ENCODE assay signal across 9 cellular contexts in the genomic region with DNA sequence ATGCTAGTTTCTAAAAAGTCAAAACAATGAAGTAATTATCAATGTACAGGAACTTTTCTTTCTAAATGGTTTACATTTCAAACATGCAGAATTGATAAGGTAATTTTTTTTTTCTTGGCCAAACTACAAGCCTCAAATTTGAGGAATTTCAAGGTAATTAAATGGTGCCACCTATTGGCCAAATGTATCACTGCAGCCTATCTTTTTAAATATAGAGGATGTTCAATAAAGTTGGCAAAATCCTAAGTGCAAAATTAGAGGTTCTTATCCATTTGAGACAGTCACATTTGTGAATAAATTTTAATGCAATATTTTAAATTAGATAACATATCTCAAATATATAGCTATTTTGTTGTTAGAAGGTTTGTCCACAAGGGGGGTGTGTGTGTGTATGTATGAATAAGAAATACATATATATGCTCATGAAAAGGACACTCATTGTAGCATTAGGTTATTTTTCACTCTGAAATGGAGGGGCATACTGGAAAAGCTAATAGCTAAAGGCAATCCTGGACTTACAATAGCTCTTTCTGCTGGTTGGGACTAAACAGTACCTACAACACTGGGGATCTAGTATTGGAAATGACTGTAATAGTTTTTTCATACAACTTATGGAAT. TPM values are rescaled to one million over a fixed set of nuclear protein-coding genes. Genes with fewer than 3 reads are reported as not detected.
DNase-seq lines count a peak whose midpoint lies in the region; ATAC-seq and TF ChIP-seq lines count a peak whose summit lies in the region.
"Had no signal": no experiment of that assay in that cellular context is flagged by ENCODE, and none has a peak within 500 bp of the region (broad histone marks: within the 10 kb centered on the region; RNA-seq: fewer than 3 reads in every experiment).

No MANE protein-coding gene starts in this region.

- intact Hi-C loops in CD8-positive, alpha-beta T cell (cut with DNase I, micrococcal nuclease) = loop anchor here (1.0 to 5.0 kb wide), 4 partner anchors 474 to 1625 kb away; no protein-coding TSS in a partner anchor

- no peak overlapping the region for H3K4me3 Mint-ChIP-seq in CD8-positive, alpha-beta T cell
- H3K4me3 Mint-ChIP-seq in mesothelial cell of epicardium = no peak overlapping the region
- H3K4me3 Mint-ChIP-seq in stimulated activated naive B cell treated with anti-CD40 and anti-IgM and Interleukin-4, amounts not matched to agents 10 μg/mL and 1 μg/mL and 100 μg/mL, for 72 hours = no peak overlapping the region
- H3K4me3 Mint-ChIP-seq: T-helper 1 cell treated with Interleukin-12 subunit alpha and Interleukin-12 subunit beta and Interleukin-4 antibody, amounts not matched to agents 30 μg/mL and 1 μg/mL, for 36 hours had no signal

- no peaks in the 10 kb centered on the region for H3K27me3 ChIP-seq in CD8-positive, alpha-beta T cell (ENCODE audit: insufficient read depth, low read length)

- H3K36me3 Mint-ChIP-seq in CD8-positive, alpha-beta T cell = peaks cover 10% of the 10 kb centered on the region
- no peaks in the 10 kb centered on the region for H3K36me3 Mint-ChIP-seq in mesothelial cell of epicardium
- peaks cover 6% of the 10 kb centered on the region in 2 donors for H3K36me3 Mint-ChIP-seq in stimulated activated naive B cell treated with anti-CD40 and anti-IgM and Interleukin-4, amounts not matched to agents 10 μg/mL and 1 μg/mL and 100 μg/mL, for 72 hours

- no peaks in the 10 kb centered on the region for H3K9me3 Mint-ChIP-seq in CD8-positive, alpha-beta T cell
- H3K9me3 Mint-ChIP-seq in mesothelial cell of epicardium = no peaks in the 10 kb centered on the region
- H3K9me3 Mint-ChIP-seq in stimulated activated naive B cell treated with anti-CD40 and anti-IgM and Interleukin-4, amounts not matched to agents 10 μg/mL and 1 μg/mL and 100 μg/mL, for 72 hours = no peaks in the 10 kb centered on the region
- H3K9me3 Mint-ChIP-seq: T-helper 1 cell treated with Interleukin-12 subunit alpha and Interleukin-12 subunit beta and Interleukin-4 antibody, amounts not matched to agents 30 μg/mL and 1 μg/mL, for 36 hours had no signal

- no peak overlapping the region for H3K4me3 ChIP-seq in CD8-positive, alpha-beta T cell (ENCODE audit: low read depth, low read length)
- H3K4me3 ChIP-seq in choroid plexus epithelial cell (ENCODE audit: low read depth, low read length) = no peak overlapping the region

- DNase-seq in CD8-positive, alpha-beta T cell = peak in 1 of 7 experiments; percentile 43
- DNase-seq in NCI-H460 (ENCODE audit: extremely low read depth, low read depth) = peak; percentile 25
- peak; percentile 52 for DNase-seq in choroid plexus epithelial cell (ENCODE audit: low read depth)
- DNase-seq in mesothelial cell of epicardium (ENCODE audit: low spot score in 2 of 2, unreplicated experiment in 2 of 2) = no peak
- DNase-seq in stimulated activated naive B cell treated with anti-CD40 and anti-IgM and Interleukin-4, amounts not matched to agents 10 μg/mL and 1 μg/mL and 100 μg/mL, for 72 hours = no peak

- peak; percentile 99 for TF ChIP-seq CTCF in CD8-positive, alpha-beta T cell (IDR thresholded peaks at IDR 0.05)
- TF ChIP-seq CTCF in choroid plexus epithelial cell (conservative IDR thresholded peaks at IDR 0.05; ENCODE audit: low read depth, low read length) (peak; percentile 69), mesothelial cell of epicardium (IDR thresholded peaks at IDR 0.05; ENCODE audit: unreplicated experiment) (peak; percentile 98)

- CTCF ChIA-PET in CD8-positive, alpha-beta T cell (lab: Charles Lee) = interaction anchor here (0.7 to 2.6 kb wide), 16 partner anchors 8 to 1010 kb away, joined by 3 to 54 read pairs (median 4); partner anchors contain the start of gene MMADHC

- peak; percentile 54 for ATAC-seq in CD8-positive, alpha-beta T cell
- ATAC-seq in GM18868 (IDR thresholded peaks at IDR 0.05; ENCODE audit: unreplicated experiment) (peak; percentile 20), GM19035 (IDR thresholded peaks at IDR 0.05; ENCODE audit: unreplicated experiment) (no peak), GM21529 (IDR thresholded peaks at IDR 0.05; ENCODE audit: unreplicated experiment) (no peak)
- no peak for ATAC-seq in stimulated activated naive B cell treated with anti-CD40 and anti-IgM and Interleukin-4, amounts not matched to agents 10 μg/mL and 1 μg/mL and 100 μg/mL, for 72 hours (replicated peaks)

- no peak overlapping the region for H3K27ac Mint-ChIP-seq in CD8-positive, alpha-beta T cell
- H3K27ac Mint-ChIP-seq in mesothelial cell of epicardium = no peak overlapping the region
- no peak overlapping the region for H3K27ac Mint-ChIP-seq in stimulated activated naive B cell treated with anti-CD40 and anti-IgM and Interleukin-4, amounts not matched to agents 10 μg/mL and 1 μg/mL and 100 μg/mL, for 72 hours
- H3K27ac Mint-ChIP-seq: T-helper 1 cell treated with Interleukin-12 subunit alpha and Interleukin-12 subunit beta and Interleukin-4 antibody, amounts not matched to agents 30 μg/mL and 1 μg/mL, for 36 hours had no signal

- peaks cover 2% of the 10 kb centered on the region for H3K27me3 Mint-ChIP-seq in CD8-positive, alpha-beta T cell (ENCODE audit: low read depth)
- no peaks in the 10 kb centered on the region for H3K27me3 Mint-ChIP-seq in mesothelial cell of epicardium (ENCODE audit: low read depth)
- peaks cover 0 to 6% of the 10 kb centered on the region in 2 donors for H3K27me3 Mint-ChIP-seq in stimulated activated naive B cell treated with anti-CD40 and anti-IgM and Interleukin-4, amounts not matched to agents 10 μg/mL and 1 μg/mL and 100 μg/mL, for 72 hours

- no peaks in the 10 kb centered on the region for H3K36me3 ChIP-seq in CD8-positive, alpha-beta T cell (ENCODE audit: insufficient read depth, low read length)

- H3K4me1 Mint-ChIP-seq in CD8-positive, alpha-beta T cell (ENCODE audit: low read depth) = peaks cover 4% of the 10 kb centered on the region
- H3K4me1 Mint-ChIP-seq in mesothelial cell of epicardium = peaks cover 23% of the 10 kb centered on the region
- H3K4me1 Mint-ChIP-seq in stimulated activated naive B cell treated with anti-CD40 and anti-IgM and Interleukin-4, amounts not matched to agents 10 μg/mL and 1 μg/mL and 100 μg/mL, for 72 hours = no peaks in the 10 kb centered on the region

- H3K4me1 ChIP-seq in CD8-positive, alpha-beta T cell (ENCODE audit: insufficient read depth, low read length) = no peaks in the 10 kb centered on the region

- H3K9me3 ChIP-seq in CD8-positive, alpha-beta T cell (ENCODE audit: low read length) = no peaks in the 10 kb centered on the region

- POLR2A ChIA-PET in CD8-positive, alpha-beta T cell (lab: Charles Lee) = no interaction called here

- no peak overlapping the region for H3K27ac ChIP-seq in CD8-positive, alpha-beta T cell (ENCODE audit: low read depth, low read length)

RNA-seq across cellular contexts. Expression of gene MMADHC, which starts 26.2 kb away (rescaled TPM):
- total RNA-seq in CD8-positive, alpha-beta T cell = 10 to 100 TPM; 74.1 to 84.7 TPM
- 236 and 238 TPM in 2 replicates for total RNA-seq in NCI-H460 (2014; rRNA removed; shearing (Covaris generic))
- polyA plus RNA-seq in NCI-H460 (2014; cell fraction: nucleus; rRNA removed) = 102 and 127 TPM in 2 replicates
- total RNA-seq in mesothelial cell of epicardium = 92.8 to 99.6 TPM (median 99.5 TPM) in 3 replicates

Comparison
In these comparisons a context has a peak if more than half of its experiments do, and no peak if none do; other contexts are left out.
1. ATAC-seq: peak in CD8-positive, alpha-beta T cell (single experiment) and GM18868 (single experiment); none in stimulated activated naive B cell treated with anti-CD40 and anti-IgM and Interleukin-4, amounts not matched to agents 10 μg/mL and 1 μg/mL and 100 μg/mL, for 72 hours (0 of 2), GM19035 (single experiment) and GM21529 (single experiment).
2. DNase-seq: peak in NCI-H460 (single experiment) and choroid plexus epithelial cell (single experiment); none in mesothelial cell of epicardium (0 of 2) and stimulated activated naive B cell treated with anti-CD40 and anti-IgM and Interleukin-4, amounts not matched to agents 10 μg/mL and 1 μg/mL and 100 μg/mL, for 72 hours (single experiment).
3. Peak in every context shown above with its lines, with median percentiles within 50 percentile points of each other: CTCF ChIP-seq.